1 cellular context compared by ENCODE assay signal in genomic region chr9:116480700-116481099, GRCh38.
TF ChIP-seq lines count a peak whose summit lies in the region.

No MANE protein-coding gene starts in this region.

TF ChIP-seq in WTC11, 78 proteins besides CTCF, POLR2A, EP300 and RAD21 (continued from another document):
- TF ChIP-seq ZMAT4 (CRISPR knock-in tag; IDR thresholded peaks at IDR 0.05) (no peak), ZNF671 (CRISPR knock-in tag; IDR thresholded peaks at IDR 0.05) (no peak), MLX (CRISPR knock-in tag; IDR thresholded peaks at IDR 0.05) (no peak)
